16 cellular contexts compared by ENCODE assay signal in genomic region chr3:101050061-101050460, GRCh38. TPM values are rescaled to one million over a fixed set of nuclear protein-coding genes. Genes with fewer than 3 reads are reported as not detected.
DNase-seq lines count a peak whose midpoint lies in the region; ATAC-seq and TF ChIP-seq lines count a peak whose summit lies in the region.
"Had no signal": no experiment of that assay in that cellular context is flagged by ENCODE, and none has a peak within 500 bp of the region (broad histone marks: within the 10 kb centered on the region; RNA-seq: fewer than 3 reads in every experiment).

No MANE protein-coding gene starts in this region.

- TF ChIP-seq RAD21 in IMR-90 (IDR thresholded peaks at IDR 0.05; ENCODE audit: low read length) = no peak

- ATAC-seq in IMR-90 (ENCODE audit: low read depth) = no peak
- ATAC-seq in GM18861 (IDR thresholded peaks at IDR 0.05; ENCODE audit: unreplicated experiment) = no peak
- ATAC-seq: A549, GM12878, HepG2 had no signal

- DNase-seq in IMR-90 = no peak
- peak; percentile 74 to 88 for DNase-seq in SJCRH30
- DNase-seq in myocyte (ENCODE audit: low read depth) = peak; percentile 88
- DNase-seq in vagina (ENCODE audit: extremely low spot score in 2 of 2) = no peak
- DNase-seq in spleen = no peak
- DNase-seq: BE2C; CD4-positive, alpha-beta memory T cell; DMS79; GOT3 had no signal

- TF ChIP-seq CTCF in IMR-90 (conservative IDR thresholded peaks at IDR 0.05; ENCODE audit: low read depth, low read length) = no peak
- TF ChIP-seq CTCF in vagina (IDR thresholded peaks at IDR 0.05) = no peak
- no peak for TF ChIP-seq CTCF in spleen (IDR thresholded peaks at IDR 0.05 in 8 of 11, conservative IDR thresholded peaks at IDR 0.05 in 3 of 11)

- H3K4me1 ChIP-seq in IMR-90 (ENCODE audit: control insufficient read depth, insufficient read depth, low read length) = no peaks in the 10 kb centered on the region
- H3K4me1 ChIP-seq in SJCRH30 = peaks cover 22% of the 10 kb centered on the region
- no peaks in the 10 kb centered on the region for H3K4me1 ChIP-seq in vagina
- no peaks in the 10 kb centered on the region for H3K4me1 ChIP-seq in spleen
- H3K4me1 ChIP-seq: A549, HAP-1 had no signal

- no peaks in the 10 kb centered on the region for H3K36me3 ChIP-seq in IMR-90 (ENCODE audit: control insufficient read depth, insufficient read depth, low read length)
- H3K36me3 ChIP-seq in SJCRH30 = no peaks in the 10 kb centered on the region
- no peaks in the 10 kb centered on the region for H3K36me3 ChIP-seq in vagina
- H3K36me3 ChIP-seq in spleen = no peaks in the 10 kb centered on the region
- H3K36me3 ChIP-seq: BE2C, HAP-1 had no signal

- H2AK9ac ChIP-seq in IMR-90 (replicated peaks; ENCODE audit: low read depth, low read length, poor library complexity) = no peak overlapping the region

- no peak overlapping the region for H3K4me3 ChIP-seq in IMR-90 (ENCODE audit: insufficient read depth, low read depth, low read length)
- no peak overlapping the region for H3K4me3 ChIP-seq in SJCRH30
- no peak overlapping the region for H3K4me3 ChIP-seq in vagina
- H3K4me3 ChIP-seq in spleen = no peak overlapping the region
- H3K4me3 ChIP-seq: A549, GM12878, HAP-1 had no signal

- H3K9me1 ChIP-seq in IMR-90 (ENCODE audit: insufficient read depth, low read length) = no peaks in the 10 kb centered on the region

- H2BK15ac ChIP-seq in IMR-90 (ENCODE audit: low read depth, low read length) = peak overlapping the region; percentile 36; the same call in 1 of the 3 replicates

- H4K20me1 ChIP-seq in IMR-90 (ENCODE audit: insufficient read depth, low read length) = no peaks in the 10 kb centered on the region

- H3K9me3 ChIP-seq in IMR-90 (ENCODE audit: control insufficient read depth, insufficient read depth, low read length) (no peaks in the 10 kb centered on the region), SJCRH30 (replicated peaks) (0 out of 2 replicates have a peak, but pooled peaks cover 4% of the 10 kb centered on the region), vagina (no peaks in the 10 kb centered on the region), spleen (peaks cover 0 to 3% (median 0%) of the 10 kb centered on the region in 8 donors)
- H3K9me3 ChIP-seq: A549, BE2C, HAP-1 had no signal

- H2AFZ ChIP-seq in IMR-90 (replicated peaks; ENCODE audit: low read length, poor library complexity) = no peak overlapping the region

- H3K27ac ChIP-seq in IMR-90 (ENCODE audit: insufficient read depth, low read length) (no peak overlapping the region), SJCRH30 (peak overlapping the region; percentile 84), vagina (peak overlapping the region; percentile 3), spleen (no peak overlapping the region)
- H3K27ac ChIP-seq: A549, C4-2B had no signal

- no peak overlapping the region for H2AK5ac ChIP-seq in IMR-90 (ENCODE audit: low read depth, low read length)

- intact Hi-C loops in IMR-90 (cut with micrococcal nuclease) (no loop called here), vagina (cut with DNase I) (no loop called here), spleen (cut with DNase I; ENCODE audit: low total_unique reads) (no loop called here)

- POLR2A ChIA-PET in IMR-90 (lab: Charles Lee; ENCODE audit: unreplicated experiment) = no interaction called here

- H3K4ac ChIP-seq in IMR-90 (ENCODE audit: low read depth, low read length) = no peak overlapping the region

- in situ Hi-C loops in IMR-90 (cut with MboI; ENCODE audit: low sequenced_read_pairs) = no loop called here

- H3K4me2 ChIP-seq in IMR-90 (ENCODE audit: low read depth, low read length) = no peak overlapping the region
- H3K4me2 ChIP-seq: A549 had no signal

- 87% methylated on average over 5 of the region's 5 CpGs; no CpG with 5 or more reads in 1 of the 2 experiments for WGBS in IMR-90 (ENCODE audit: extremely low coverage in 2 of 2, insufficient read length in 1 of 2), 2 experiments
- WGBS in spleen, 5 donors = 81 to 95% (median 86%) methylated on average over 5 of the region's 5 CpGs

- H3K23ac ChIP-seq in IMR-90 (ENCODE audit: low read depth, low read length) = no peak overlapping the region

- dilution Hi-C loops in IMR-90 (cut with HindIII; ENCODE audit: low sequenced_read_pairs, unreplicated experiment) = no loop called here

- H4K8ac ChIP-seq in IMR-90 (ENCODE audit: low read depth in 2 of 2, low read length in 2 of 2) = no peak overlapping the region

- no peak overlapping the region for H3K18ac ChIP-seq in IMR-90 (ENCODE audit: low read depth, low read length)

- H3K79me1 ChIP-seq in IMR-90 (ENCODE audit: low read depth in 1 of 2, low read length in 2 of 2) = no peaks in the 10 kb centered on the region

- no peaks in the 10 kb centered on the region for H3K27me3 ChIP-seq in IMR-90 (ENCODE audit: control insufficient read depth, insufficient read depth, low read length)
- H3K27me3 ChIP-seq in SJCRH30 = no peaks in the 10 kb centered on the region
- no peaks in the 10 kb centered on the region for H3K27me3 ChIP-seq in vagina
- H3K27me3 ChIP-seq in spleen (replicated peaks in 1 of 7) = no peaks in the 10 kb centered on the region
- H3K27me3 ChIP-seq: BE2C had no signal

- H2BK20ac ChIP-seq in IMR-90 (ENCODE audit: low read depth, low read length) = no peak overlapping the region

- no peak overlapping the region for H4K91ac ChIP-seq in IMR-90 (ENCODE audit: insufficient read depth, low read depth, low read length)

- CTCF ChIA-PET in IMR-90 (lab: Yijun Ruan, JAX) = interaction anchor here (1.1 kb wide), 1 partner anchor 14 kb away, joined by 3 read pairs; no protein-coding TSS in a partner anchor

- no peak overlapping the region for H3K56ac ChIP-seq in IMR-90 (ENCODE audit: extremely low read depth, insufficient read depth, low read length)

- H4K5ac ChIP-seq in IMR-90 (ENCODE audit: low read depth, low read length) = no peak overlapping the region

- no peak overlapping the region for H2BK5ac ChIP-seq in IMR-90 (ENCODE audit: low read depth, low read length, poor library complexity, severe bottlenecking)

- no peak overlapping the region for H3K14ac ChIP-seq in IMR-90 (replicated peaks; ENCODE audit: low read depth, low read length)

- no peak for TF ChIP-seq POLR2A in IMR-90 (IDR thresholded peaks at IDR 0.05; ENCODE audit: low read depth, low read length)
- TF ChIP-seq POLR2A in vagina (IDR thresholded peaks at IDR 0.05) = no peak
- no peak for TF ChIP-seq POLR2A in spleen (IDR thresholded peaks at IDR 0.05)

- BruUV-seq in IMR-90 (replicated peaks; lab: Mats Ljungman, UMichigan) = no TSS peak

- no peak overlapping the region for H3K9ac ChIP-seq in IMR-90 (ENCODE audit: low read depth, low read length)

- no peak overlapping the region for H2BK120ac ChIP-seq in IMR-90 (ENCODE audit: low read depth, low read length)

TF ChIP-seq in IMR-90, 13 proteins besides CTCF, POLR2A, EP300 and RAD21:
- TF ChIP-seq NFE2L2 (IDR thresholded peaks at IDR 0.05; ENCODE audit: low read depth, low read length) = no peak
- TF ChIP-seq CHD1 (IDR thresholded peaks at IDR 0.05; ENCODE audit: low read depth, low read length) = no peak
- TF ChIP-seq MXI1 (IDR thresholded peaks at IDR 0.05; ENCODE audit: borderline replicate concordance, low read depth, low read length) = no peak
- no peak for TF ChIP-seq RCOR1 (IDR thresholded peaks at IDR 0.05; ENCODE audit: insufficient replicate concordance, low read length)
- TF ChIP-seq FOS (IDR thresholded peaks at IDR 0.05; ENCODE audit: low read depth, low read length) = no peak
- TF ChIP-seq RFX5 (IDR thresholded peaks at IDR 0.05; ENCODE audit: low read depth, low read length) = no peak
- TF ChIP-seq BHLHE40 (IDR thresholded peaks at IDR 0.05; ENCODE audit: low read depth, low read length) = no peak
- no peak for TF ChIP-seq USF2 (IDR thresholded peaks at IDR 0.05; ENCODE audit: low read depth, low read length)
- TF ChIP-seq ELK1 (IDR thresholded peaks at IDR 0.05; ENCODE audit: borderline replicate concordance, low read depth, low read length) = no peak
- TF ChIP-seq CEBPB (IDR thresholded peaks at IDR 0.05; ENCODE audit: low read depth, low read length) = no peak
- TF ChIP-seq MAZ (IDR thresholded peaks at IDR 0.05; ENCODE audit: borderline replicate concordance, low read depth, low read length) = no peak

RNA-seq across cellular contexts. Expression of gene ABI3BP, which starts 56.8 kb away (rescaled TPM):
- total RNA-seq in IMR-90 (2012; rRNA removed) (3.0 and 4.2 TPM in 2 replicates), myocyte (76.1 and 97.0 TPM in 2 replicates), vagina (91.1 TPM), spleen (10 to 100 TPM in 6 of 7 donors, 1 to 10 TPM in 1; 5.1 to 29.9 (median 23.0) TPM)
- polyA plus RNA-seq in IMR-90 (2012; rRNA removed) (23.6 and 26.7 TPM in 2 replicates), spleen (10 to 100 TPM in 1 of 3 donors, 1 to 10 TPM in 2; 4.2 to 15.2 (median 4.9) TPM)
- polyA plus RNA-seq in IMR-90 (2012; cell fraction: cytosol; rRNA removed) = 6.6 and 9.1 TPM in 2 replicates
- 12.3 and 46.3 TPM in 2 replicates for polyA plus RNA-seq in IMR-90 (2012; cell fraction: nucleus; rRNA removed; ENCODE audit: low replicate concordance)
- total RNA-seq in SJCRH30 (2014; rRNA removed; shearing (Covaris generic)) = 0.61 and 0.63 TPM in 2 replicates
- 421 TPM for polyA plus RNA-seq in myocyte (2012)
- total RNA-seq: CD4-positive, alpha-beta memory T cell; G401; HepG2 had no signal
- polyA plus RNA-seq: CD4-positive, alpha-beta memory T cell; HepG2 had no signal

Comparison
In these comparisons a context has a peak if more than half of its experiments do, and no peak if none do; other contexts are left out.
1. DNase-seq: peak in SJCRH30 (2 of 2) and myocyte (single experiment); none in IMR-90 (single experiment), vagina (0 of 2) and spleen (single experiment).
2. H3K27ac ChIP-seq: peak in SJCRH30 (single experiment) and vagina (single experiment); none in IMR-90 (single experiment) and spleen (0 of 8).